Comparison of ENCODE assay signal across 1 cellular context in genomic region chr14:54047645-54048308, GRCh38.
A peak's percentile ranks its signal among the peaks of the same experiment; 100 is the strongest.
TF ChIP-seq lines count a peak whose summit lies in the region.

No MANE protein-coding gene starts in this region.

TF ChIP-seq in HepG2, 621 proteins besides CTCF, POLR2A, EP300 and RAD21 (continued from another document and continues in another):
- TF ChIP-seq ZHX1 (CRISPR knock-in tag; IDR thresholded peaks at IDR 0.05; ENCODE audit: low read depth) (peak; percentile 72; the same call in 1 of the 2 replicates), TCF7 (IDR thresholded peaks at IDR 0.05; ENCODE audit: low read depth) (peak; percentile 73; the same call in 1 of the 2 replicates), MAFK (conservative IDR thresholded peaks at IDR 0.05 in 1 of 2, IDR thresholded peaks at IDR 0.05 in 1 of 2; ENCODE audit: low read length in 2 of 2) (peak in 1 of 2 experiments; percentile 44; a peak in 2 of 4 replicates), ZNF788 (CRISPR knock-in tag; IDR thresholded peaks at IDR 0.05; ENCODE audit: borderline replicate concordance) (peak; percentile 55; the same call in 1 of the 2 replicates), RXRB (CRISPR knock-in tag; IDR thresholded peaks at IDR 0.05; ENCODE audit: borderline replicate concordance) (peak; percentile 73), NR2C2 (CRISPR knock-in tag; IDR thresholded peaks at IDR 0.05; ENCODE audit: borderline replicate concordance) (no peak; the same call in 1 of the 2 replicates), ZNF331 (CRISPR knock-in tag; IDR thresholded peaks at IDR 0.05) (peak; percentile 83), ZNF275 (CRISPR knock-in tag; IDR thresholded peaks at IDR 0.05; ENCODE audit: borderline replicate concordance) (no peak), ZNF503 (CRISPR knock-in tag; IDR thresholded peaks at IDR 0.05) (0 out of 2 replicates have a peak, but pooled peaks have one; percentile 21), ZNF234 (CRISPR knock-in tag; conservative IDR thresholded peaks at IDR 0.05) (no peak), ZNF556 (CRISPR knock-in tag; IDR thresholded peaks at IDR 0.05; ENCODE audit: borderline replicate concordance) (peak; percentile 30; the same call in 1 of the 2 replicates), MTA1 (CRISPR knock-in tag; IDR thresholded peaks at IDR 0.05; ENCODE audit: borderline replicate concordance) (0 out of 2 replicates have a peak, but pooled peaks have one; percentile 47), USF2 (IDR thresholded peaks at IDR 0.05; ENCODE audit: low read depth, low read length) (no peak), USF2 (CRISPR knock-in tag; IDR thresholded peaks at IDR 0.05; ENCODE audit: borderline replicate concordance) (no peak), FOXA3 (CRISPR knock-in tag; IDR thresholded peaks at IDR 0.05) (peak; percentile 90), IRF1 (CRISPR knock-in tag; IDR thresholded peaks at IDR 0.05; ENCODE audit: low read depth) (0 out of 2 replicates have a peak, but pooled peaks have one; percentile 21), KAT8 (CRISPR knock-in tag; IDR thresholded peaks at IDR 0.05) (0 out of 2 replicates have a peak, but pooled peaks have one; percentile 18), FOXC1 (CRISPR knock-in tag; IDR thresholded peaks at IDR 0.05; ENCODE audit: borderline replicate concordance) (no peak), GATAD1 (CRISPR knock-in tag; IDR thresholded peaks at IDR 0.05) (peak; percentile 58; the same call in 1 of the 2 replicates), TEAD3 (CRISPR knock-in tag; optimal IDR thresholded peaks at IDR 0.05; ENCODE audit: borderline replicate concordance) (peak; percentile 90), REST (IDR thresholded peaks at IDR 0.05; ENCODE audit: borderline replicate concordance in 1 of 2, low read depth in 1 of 2, low read length in 2 of 2) (no peak), LRRFIP1 (CRISPR knock-in tag; conservative IDR thresholded peaks at IDR 0.05) (no peak), ZMAT3 (CRISPR knock-in tag; conservative IDR thresholded peaks at IDR 0.05) (0 out of 2 replicates have a peak, but pooled peaks have one; percentile 56), HNF4G (IDR thresholded peaks at IDR 0.05; ENCODE audit: borderline replicate concordance, low read depth, low read length) (peak; percentile 86; the same call in 1 of the 2 replicates), HNF4G (CRISPR knock-in tag; IDR thresholded peaks at IDR 0.05; ENCODE audit: borderline replicate concordance, low read depth) (no peak; the same call in 1 of the 2 replicates), POGZ (CRISPR knock-in tag; IDR thresholded peaks at IDR 0.05) (peak; percentile 77), ZNF317 (CRISPR knock-in tag; IDR thresholded peaks at IDR 0.05) (peak; percentile 58; the same call in 1 of the 2 replicates), ZMYM2 (CRISPR knock-in tag; IDR thresholded peaks at IDR 0.05) (0 out of 2 replicates have a peak, but pooled peaks have one; percentile 33), RBAK (CRISPR knock-in tag; IDR thresholded peaks at IDR 0.05) (peak; percentile 58; the same call in 1 of the 2 replicates), CCDC6 (CRISPR knock-in tag; IDR thresholded peaks at IDR 0.05) (peak; percentile 74; the same call in 1 of the 2 replicates), ZMYM4 (CRISPR knock-in tag; IDR thresholded peaks at IDR 0.05) (peak; percentile 91), ZNF33A (CRISPR knock-in tag; IDR thresholded peaks at IDR 0.05; ENCODE audit: borderline replicate concordance) (no peak), ZNF782 (CRISPR knock-in tag; IDR thresholded peaks at IDR 0.05; ENCODE audit: borderline replicate concordance) (no peak), ZNF749 (CRISPR knock-in tag; IDR thresholded peaks at IDR 0.05; ENCODE audit: borderline replicate concordance) (no peak), ZNF17 (CRISPR knock-in tag; IDR thresholded peaks at IDR 0.05) (no peak; the same call in 1 of the 2 replicates), CC2D1A (CRISPR knock-in tag; IDR thresholded peaks at IDR 0.05) (no peak), BCL3 (CRISPR knock-in tag; IDR thresholded peaks at IDR 0.05) (0 out of 2 replicates have a peak, but pooled peaks have one; percentile 54), HNF4A (CRISPR knock-in tag; IDR thresholded peaks at IDR 0.05) (peak; percentile 97), PATZ1 (CRISPR knock-in tag; IDR thresholded peaks at IDR 0.05) (peak; percentile 49; the same call in 1 of the 2 replicates), ZBTB20 (CRISPR knock-in tag; IDR thresholded peaks at IDR 0.05; ENCODE audit: borderline replicate concordance, low read depth) (peak; percentile 28; the same call in 1 of the 2 replicates), ZNF777 (CRISPR knock-in tag; IDR thresholded peaks at IDR 0.05) (no peak), ZNF792 (CRISPR knock-in tag; IDR thresholded peaks at IDR 0.05) (peak; percentile 82; the same call in 1 of the 2 replicates), GATAD2A (CRISPR knock-in tag; IDR thresholded peaks at IDR 0.05) (peak; percentile 84), NR2F1 (CRISPR knock-in tag; IDR thresholded peaks at IDR 0.05) (no peak)
